In genomic region chr11:130909650-130910049, GRCh38 we compare ENCODE assay signal across 11 cellular contexts. TPM values are rescaled to one million over a fixed set of nuclear protein-coding genes. Genes with fewer than 3 reads are reported as not detected.
DNase-seq lines count a peak whose midpoint lies in the region; ATAC-seq and TF ChIP-seq lines count a peak whose summit lies in the region.
"Had no signal": no experiment of that assay in that cellular context is flagged by ENCODE, and none has a peak within 500 bp of the region (broad histone marks: within the 10 kb centered on the region; RNA-seq: fewer than 3 reads in every experiment).

No MANE protein-coding gene starts in this region.

- no peak overlapping the region for H3K27ac Mint-ChIP-seq in T-cell
- H3K27ac Mint-ChIP-seq: activated naive CD4-positive, alpha-beta T cell treated with anti-CD3 and anti-CD28 coated beads, Interleukin-2, amount 10 ng/mL, durations not matched to agents 7 days and 5 days had no signal

- peak overlapping the region; percentile 53 for H3K4me2 ChIP-seq in skeletal muscle satellite cell (ENCODE audit: low read length)

- peaks cover 33 to 54% (median 42%) of the 10 kb centered on the region in 3 donors for H3K4me1 Mint-ChIP-seq in T-cell

- CTCF ChIA-PET in T-cell (lab: Charles Lee): interaction anchor here in 1 of 2 donors (1.0 kb wide), 1 partner anchor 15 kb away, joined by 3 read pairs; no protein-coding TSS in a partner anchor

- H3K4me3 ChIP-seq in fibroblast of pulmonary artery (replicated peaks; ENCODE audit: low read depth, low read length): no peak overlapping the region
- H3K4me3 ChIP-seq in skeletal muscle satellite cell (ENCODE audit: low read length): peak overlapping the region; percentile 21
- H3K4me3 ChIP-seq: right lobe of liver had no signal

- POLR2A ChIA-PET in T-cell (lab: Charles Lee): no interaction called here

- no peak for TF ChIP-seq CTCF in fibroblast of pulmonary artery (IDR thresholded peaks at IDR 0.05; ENCODE audit: low read length, missing control alignments)

- DNase-seq in HCEC 1CT: peak; percentile 91
- peak; percentile 94 for DNase-seq in amniotic epithelial cell (ENCODE audit: low read depth)
- DNase-seq in fibroblast of pulmonary artery (ENCODE audit: low read depth): peak; percentile 85
- no peak for DNase-seq in NCI-H82 treated with DMSO at 0.1 percent for 48 hours (lab: John Stamatoyannopoulos, UW; ENCODE audit: unreplicated experiment)
- DNase-seq in AML-193 (lab: John Stamatoyannopoulos, UW): no peak
- DNase-seq in T-cell: no peak
- DNase-seq: activated naive CD4-positive, alpha-beta T cell treated with anti-CD3 and anti-CD28 coated beads, Interleukin-2, amount 10 ng/mL, durations not matched to agents 7 days and 5 days; NCI-H2171 treated with DMSO at 0.1 percent for 48 hours; right lobe of liver had no signal

- no peak for ATAC-seq in T-cell (replicated peaks in 1 of 4)
- ATAC-seq: right lobe of liver had no signal

- H3K9me3 Mint-ChIP-seq in T-cell: peaks cover 5 to 27% (median 8%) of the 10 kb centered on the region in 3 donors
- H3K9me3 Mint-ChIP-seq: activated naive CD4-positive, alpha-beta T cell treated with anti-CD3 and anti-CD28 coated beads, Interleukin-2, amount 10 ng/mL, durations not matched to agents 7 days and 5 days; nephron had no signal

- peaks cover 78% of the 10 kb centered on the region for H3K36me3 Mint-ChIP-seq in T-cell

- no peak overlapping the region for H3K4me3 Mint-ChIP-seq in T-cell
- H3K4me3 Mint-ChIP-seq: activated naive CD4-positive, alpha-beta T cell treated with anti-CD3 and anti-CD28 coated beads, Interleukin-2, amount 10 ng/mL, durations not matched to agents 7 days and 5 days had no signal

- no peaks in the 10 kb centered on the region for H3K27me3 ChIP-seq in skeletal muscle satellite cell (ENCODE audit: control insufficient read depth, insufficient read depth, low read length)
- H3K27me3 ChIP-seq: right lobe of liver had no signal

- H3K27me3 Mint-ChIP-seq in T-cell: no peaks in the 10 kb centered on the region
- H3K27me3 Mint-ChIP-seq: activated naive CD4-positive, alpha-beta T cell treated with anti-CD3 and anti-CD28 coated beads, Interleukin-2, amount 10 ng/mL, durations not matched to agents 7 days and 5 days had no signal

- peaks cover 64% of the 10 kb centered on the region for H3K36me3 ChIP-seq in skeletal muscle satellite cell (ENCODE audit: insufficient read depth, low read length)

- no peaks in the 10 kb centered on the region for H3K9me3 ChIP-seq in skeletal muscle satellite cell (replicated peaks; ENCODE audit: low read length)
- H3K9me3 ChIP-seq: right lobe of liver had no signal

- peak overlapping the region; percentile 40 for H3K9ac ChIP-seq in skeletal muscle satellite cell (ENCODE audit: low read depth, low read length)

- H3K4me1 ChIP-seq in skeletal muscle satellite cell (ENCODE audit: control insufficient read depth, insufficient read depth, low read length): peaks cover 27% of the 10 kb centered on the region
- H3K4me1 ChIP-seq: right lobe of liver had no signal

RNA-seq across cellular contexts. Expression of gene SNX19, which starts 6.6 kb away (rescaled TPM):
- total RNA-seq in skeletal muscle satellite cell (2012; rRNA removed): 73.8 and 74.0 TPM in 2 replicates
- total RNA-seq in T-cell: 10 to 100 TPM; 42.7 to 61.1 (median 57.2) TPM

Comparison
In these comparisons a context has a peak if more than half of its experiments do, and no peak if none do; other contexts are left out.
1. DNase-seq: peak in HCEC 1CT (single experiment), amniotic epithelial cell (single experiment) and fibroblast of pulmonary artery (single experiment); none in NCI-H82 treated with DMSO at 0.1 percent for 48 hours (single experiment), AML-193 (0 of 2) and T-cell (0 of 34).